Comparison of ENCODE assay signal across 8 cellular contexts in the genomic region with DNA sequence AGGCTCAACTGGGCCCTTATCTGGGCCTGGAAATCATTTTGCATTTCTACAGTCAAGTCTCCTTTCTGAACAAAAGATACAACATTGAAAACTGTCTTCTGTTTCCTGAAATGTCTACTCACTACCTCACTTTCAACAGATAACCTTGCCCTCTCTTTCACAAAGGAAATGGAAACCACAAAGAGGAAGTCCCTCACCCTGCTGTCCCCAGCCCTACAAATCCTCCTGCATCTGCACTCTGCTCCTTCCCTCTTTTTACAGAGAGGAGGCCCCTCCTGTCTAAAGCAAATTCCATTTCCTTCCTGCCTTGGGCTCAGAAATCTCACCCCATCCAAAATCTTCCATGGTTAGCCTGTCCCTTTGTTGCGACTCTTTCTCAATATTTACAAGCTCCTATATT. TPM values are rescaled to one million over a fixed set of nuclear protein-coding genes. Genes with fewer than 3 reads are reported as not detected.
DNase-seq lines count a peak whose midpoint lies in the region; ATAC-seq and TF ChIP-seq lines count a peak whose summit lies in the region.

No MANE protein-coding gene starts in this region.

- POLR2A ChIA-PET in CD4-positive, alpha-beta T cell (lab: Charles Lee), result interaction anchor here (1.3 to 1.4 kb wide), 2 partner anchors 9 to 70 kb away, joined by 3 to 6 read pairs; no protein-coding TSS in a partner anchor

- H3K27ac Mint-ChIP-seq in CD4-positive, alpha-beta T cell, result no peak overlapping the region

- TF ChIP-seq EP300 in stomach (IDR thresholded peaks at IDR 0.05), result no peak

- intact Hi-C loops in CD4-positive, alpha-beta T cell (cut with DNase I, micrococcal nuclease), result no loop called here
- intact Hi-C loops in dorsolateral prefrontal cortex (cut with DNase I) (no loop called here), stomach (cut with DNase I; ENCODE audit: low total_unique reads) (no loop called here)

- H3K36me3 ChIP-seq in stomach, result no peaks in the 10 kb centered on the region

- ATAC-seq in CD4-positive, alpha-beta T cell (ENCODE audit: poor library complexity), result peak; percentile 92
- ATAC-seq in GM19328 (IDR thresholded peaks at IDR 0.05; ENCODE audit: unreplicated experiment) (peak; percentile 87), HG03175 (IDR thresholded peaks at IDR 0.05; ENCODE audit: unreplicated experiment) (peak; percentile 95)

- H3K9me3 Mint-ChIP-seq in CD4-positive, alpha-beta T cell, result no peaks in the 10 kb centered on the region

- H3K4me1 ChIP-seq in stomach, result peaks cover 0 to 11% (median 0%) of the 10 kb centered on the region in 4 donors

- H3K36me3 Mint-ChIP-seq in CD4-positive, alpha-beta T cell (ENCODE audit: low read depth), result no peaks in the 10 kb centered on the region

- 54 to 81% (median 76%) methylated on average over 1 of the region's 1 CpG for WGBS in stomach, 5 donors

- peaks cover 19% of the 10 kb centered on the region for H3K4me1 Mint-ChIP-seq in CD4-positive, alpha-beta T cell (ENCODE audit: low read depth)

- no peak overlapping the region for H3K4me3 ChIP-seq in dorsolateral prefrontal cortex
- H3K4me3 ChIP-seq in stomach, result no peak overlapping the region

- no peak for TF ChIP-seq POLR2A in stomach (IDR thresholded peaks at IDR 0.05)

- TF ChIP-seq CTCF in CD4-positive, alpha-beta T cell (IDR thresholded peaks at IDR 0.05), result no peak
- TF ChIP-seq CTCF in dorsolateral prefrontal cortex (IDR thresholded peaks at IDR 0.05 in 54 of 56, conservative IDR thresholded peaks at IDR 0.05 in 2 of 56; ENCODE audit: low read depth in 1 of 56, partially characterized antibody in 56 of 56), result no peak
- TF ChIP-seq CTCF in stomach (IDR thresholded peaks at IDR 0.05), result no peak

- no peak overlapping the region for H3K27ac ChIP-seq in CD4-positive, alpha-beta T cell (ENCODE audit: low read depth, low read length)
- H3K27ac ChIP-seq in dorsolateral prefrontal cortex (no peak overlapping the region), stomach (no peak overlapping the region)

- H3K9me3 ChIP-seq in CD4-positive, alpha-beta T cell (ENCODE audit: control insufficient read depth, low read length), result no peaks in the 10 kb centered on the region
- no peaks in the 10 kb centered on the region for H3K9me3 ChIP-seq in stomach

- DNase-seq in CD4-positive, alpha-beta T cell, result no peak
- DNase-seq in UCSD-AML1 (lab: John Stamatoyannopoulos, UW; ENCODE audit: unreplicated experiment) (peak; percentile 50), COLO829 (ENCODE audit: low spot score) (no peak), dorsolateral prefrontal cortex (no peak), stomach (no peak)
- no peak for DNase-seq in activated CD4-positive, CD25-positive, alpha-beta regulatory T cell treated with anti-CD3 and anti-CD28 coated beads, Interleukin-2, amount 50 U/mL, for 72 hours

- H3K4me3 Mint-ChIP-seq in CD4-positive, alpha-beta T cell, result no peak overlapping the region

- no peaks in the 10 kb centered on the region for H3K27me3 ChIP-seq in CD4-positive, alpha-beta T cell (ENCODE audit: control insufficient read depth, insufficient read depth, low read length)
- peaks cover 0 to 38% (median 9%) of the 10 kb centered on the region in 45 donors for H3K27me3 ChIP-seq in dorsolateral prefrontal cortex
- H3K27me3 ChIP-seq in stomach, result no peaks in the 10 kb centered on the region

- CTCF ChIA-PET in CD4-positive, alpha-beta T cell (lab: Charles Lee), result no interaction called here

- H3K27me3 Mint-ChIP-seq in CD4-positive, alpha-beta T cell, result no peaks in the 10 kb centered on the region

RNA-seq across cellular contexts. Expression of a gene that starts 24.8 kb away (rescaled TPM):
- 1 to 10 TPM; 1.6 TPM for total RNA-seq in CD4-positive, alpha-beta T cell
- total RNA-seq in dorsolateral prefrontal cortex (10 to 100 TPM in 83 of 120 experiments, 1 to 10 TPM in 37; 2.2 to 55.0 (median 12.7) TPM), stomach (10 to 100 TPM in 1 of 5 donors, 1 to 10 TPM in 3, under 1 TPM in 1; 0.58 to 24.4 (median 3.1) TPM)
- 1 to 10 TPM; 1.7 to 4.7 (median 3.8) TPM for polyA plus RNA-seq in stomach
